In genomic region chr12:56722832-56723231, GRCh38 we compare ENCODE assay signal across 9 cellular contexts. TPM values are rescaled to one million over a fixed set of nuclear protein-coding genes. Genes with fewer than 3 reads are reported as not detected.
DNase-seq lines count a peak whose midpoint lies in the region; ATAC-seq, FAIRE-seq and TF ChIP-seq lines count a peak whose summit lies in the region.
"Had no signal": no experiment of that assay in that cellular context is flagged by ENCODE, and none has a peak within 500 bp of the region (broad histone marks: within the 10 kb centered on the region; RNA-seq: fewer than 3 reads in every experiment).

No MANE protein-coding gene starts in this region.

- peak overlapping the region; percentile 100 for H3K27ac Mint-ChIP-seq in HFFc6

- H3K4me3 ChIP-seq in A549, result peak overlapping the region; percentile 99
- H3K4me3 ChIP-seq in brain microvascular endothelial cell (ENCODE audit: low read depth, low read length), result peak overlapping the region; percentile 83
- no peak overlapping the region for H3K4me3 ChIP-seq in mesendoderm (ENCODE audit: low read length)

- peaks cover 67% of the 10 kb centered on the region for H3K4me1 Mint-ChIP-seq in HFFc6 (ENCODE audit: low read depth)

- H3K9ac ChIP-seq in mesendoderm (ENCODE audit: low read length), result peak overlapping the region; percentile 43

- no peak overlapping the region for H4K8ac ChIP-seq in mesendoderm (ENCODE audit: low read depth, low read length)

- CTCF ChIA-PET in A549 (lab: Yijun Ruan, JAX), result interaction anchor here (1.7 to 1.8 kb wide), 2 partner anchors 83 to 86 kb away, joined by 3 read pairs; no protein-coding TSS in a partner anchor

- H3K4me2 ChIP-seq in A549 (peak overlapping the region; percentile 85), mesendoderm (ENCODE audit: low read length) (peak overlapping the region; percentile 43)

- POLR2A ChIA-PET in A549 (lab: Yijun Ruan, JAX), result interaction anchor here (1.1 kb wide), 1 partner anchor 34 kb away, joined by 4 read pairs; the partner anchor contains the start of gene PTGES3

- peaks cover 19% of the 10 kb centered on the region for H3K79me1 ChIP-seq in mesendoderm (ENCODE audit: low read length)

- H3K9me3 Mint-ChIP-seq in HFFc6, result no peaks in the 10 kb centered on the region

- in situ Hi-C loops in brain microvascular endothelial cell (cut with HindIII; ENCODE audit: low pct_ligation_motif_present, low sequenced_read_pairs), result no loop called here

- TF ChIP-seq CTCF in A549 (IDR thresholded peaks at IDR 0.05) (no peak), HFFc6 (IDR thresholded peaks at IDR 0.05) (no peak), brain microvascular endothelial cell (IDR thresholded peaks at IDR 0.05; ENCODE audit: low read depth, low read length, missing control alignments) (no peak)

- no peak overlapping the region for H3K23ac ChIP-seq in mesendoderm (ENCODE audit: low read length)

- H3K27ac ChIP-seq in A549, result no peak overlapping the region; a peak in 1 of 6 replicates
- no peak overlapping the region for H3K27ac ChIP-seq in brain microvascular endothelial cell
- no peak overlapping the region for H3K27ac ChIP-seq in mesendoderm (ENCODE audit: low read depth, low read length)

- H3K4me1 ChIP-seq in A549 (peaks cover 56% of the 10 kb centered on the region), mesendoderm (ENCODE audit: control insufficient read depth, low read depth, low read length) (peaks cover 20% of the 10 kb centered on the region)

- TF ChIP-seq POLR2A in A549 (IDR thresholded peaks at IDR 0.05; ENCODE audit: low read length), result no peak

- TF ChIP-seq EP300 in A549 (IDR thresholded peaks at IDR 0.05), result no peak

- no peaks in the 10 kb centered on the region for H3K9me3 ChIP-seq in A549

- no peak overlapping the region for H2BK5ac ChIP-seq in mesendoderm (ENCODE audit: low read length)

- H4K5ac ChIP-seq in mesendoderm (ENCODE audit: low read length), result no peak overlapping the region

- DNase-seq in A549 (ENCODE audit: low read depth in 1 of 2, low spot score in 1 of 2) (no peak), HFFc6 (no peak), brain microvascular endothelial cell (no peak), mesendoderm (no peak), cortex of kidney (lab: John Stamatoyannopoulos, UW) (no peak)
- no peak for DNase-seq in stimulated activated naive CD4-positive, alpha-beta T cell treated with Interleukin-2 at 50 U/mL for 16 hours (lab: John Stamatoyannopoulos, UW)

- no peak overlapping the region for H3K18ac ChIP-seq in mesendoderm (ENCODE audit: low read length)

- H3K36me3 Mint-ChIP-seq in HFFc6 (ENCODE audit: low read depth), result peaks cover 48% of the 10 kb centered on the region

- H3K36me3 ChIP-seq in brain microvascular endothelial cell (replicated peaks) (peaks cover 33% of the 10 kb centered on the region), mesendoderm (ENCODE audit: control insufficient read depth, insufficient read depth, low read length) (peaks cover 3% of the 10 kb centered on the region)

- H3K27me3 ChIP-seq in brain microvascular endothelial cell (replicated peaks) (no peaks in the 10 kb centered on the region), mesendoderm (ENCODE audit: insufficient read depth, low read length, poor library complexity) (no peaks in the 10 kb centered on the region)

- peak overlapping the region; percentile 54 for H3K56ac ChIP-seq in mesendoderm (ENCODE audit: low read length)

- no peak overlapping the region for H2BK120ac ChIP-seq in mesendoderm (ENCODE audit: low read depth, low read length)

- 85% methylated on average over 3 of the region's 4 CpGs for WGBS in A549 (ENCODE audit: missing lambda C conversion rate)
- no CpG with 5 or more reads among the region's 4 CpGs for WGBS in mesendoderm (ENCODE audit: extremely low coverage, insufficient coverage, low lambda C conversion rate)

- peaks cover 9% of the 10 kb centered on the region for H3K27me3 Mint-ChIP-seq in HFFc6 (ENCODE audit: insufficient read depth)

- no peak for TF ChIP-seq RAD21 in A549 (conservative IDR thresholded peaks at IDR 0.05 in 1 of 2, IDR thresholded peaks at IDR 0.05 in 1 of 2)

- FAIRE-seq in A549 (lab: Jason Lieb, UNC), result no peak

- H3K79me2 ChIP-seq in mesendoderm (ENCODE audit: control insufficient read depth, insufficient read depth, low read length), result peaks cover 66% of the 10 kb centered on the region

- ATAC-seq in A549 (no peak), GM19467 (IDR thresholded peaks at IDR 0.05; ENCODE audit: unreplicated experiment) (no peak), HG02970 (IDR thresholded peaks at IDR 0.05; ENCODE audit: low FRiP score, unreplicated experiment) (no peak)

- no peak overlapping the region for H2BK15ac ChIP-seq in mesendoderm (replicated peaks; ENCODE audit: low read depth)

- no peak overlapping the region for H2AK5ac ChIP-seq in mesendoderm (ENCODE audit: low read length)

- peak overlapping the region; percentile 100 for H3K4me3 Mint-ChIP-seq in HFFc6

- no peak overlapping the region for H3K4ac ChIP-seq in mesendoderm (ENCODE audit: low read depth, low read length)

TF ChIP-seq in A549, 52 proteins besides CTCF, POLR2A, EP300 and RAD21 (continues in another document):
- TF ChIP-seq FOSL2 (IDR thresholded peaks at IDR 0.05) (no peak), FOSL2 (CRISPR knock-in tag; IDR thresholded peaks at IDR 0.05) (no peak), JUN (IDR thresholded peaks at IDR 0.05) (no peak), RARB (CRISPR knock-in tag; IDR thresholded peaks at IDR 0.05) (no peak), CEBPB (IDR thresholded peaks at IDR 0.05) (no peak), CHD2 (IDR thresholded peaks at IDR 0.05; ENCODE audit: low read length, partially characterized antibody) (no peak), PHF8 (IDR thresholded peaks at IDR 0.05; ENCODE audit: borderline replicate concordance, low read depth) (no peak), ELK1 (IDR thresholded peaks at IDR 0.05; ENCODE audit: low read depth, low read length) (no peak), ZNF302 (CRISPR knock-in tag; IDR thresholded peaks at IDR 0.05) (no peak)

RNA-seq across cellular contexts. Expression of gene NACA, which starts 2.3 kb away (rescaled TPM):
- polyA plus RNA-seq in A549 (2011; rRNA removed), result 993 and 1,560 TPM in 2 replicates
- 797 and 972 TPM in 2 replicates for polyA plus RNA-seq in A549 (2012; cell fraction: cytosol; rRNA removed)
- 286 and 326 TPM in 2 replicates for polyA plus RNA-seq in A549 (2012; cell fraction: nucleus; rRNA removed)
- polyA plus RNA-seq in A549 (2017; fragmentation: RNase III; extraction: RNeasy Plus Mini Kit Qiagen cat#74134 plus additional on column Dnase treatment), result 2,331 to 2,770 TPM (median 2,562 TPM) in 3 replicates
- 462 and 592 TPM in 2 replicates for polyA minus RNA-seq in A549 (2011; rRNA and poly(A)+ RNA removed)
- 100 to 1,000 TPM; 716 to 840 (median 802) TPM for total RNA-seq in HFFc6 (2021; fragmentation: NEBNext Ultra II Directional; extraction: Animal tissue kit (Norgen Biotek cat#: 25700))
- polyA plus RNA-seq in mesendoderm (2013, experiment 1 of 2), result 2,191 TPM
- 2,194 TPM for polyA plus RNA-seq in mesendoderm (2013, experiment 2 of 2)

RNA-seq across cellular contexts. Expression of gene PRIM1, which starts 29.3 kb away (rescaled TPM):
- 53.9 and 66.8 TPM in 2 replicates for polyA plus RNA-seq in A549 (2011; rRNA removed)
- 28.4 and 28.5 TPM in 2 replicates for polyA plus RNA-seq in A549 (2012; cell fraction: cytosol; rRNA removed)
- 19.4 and 25.8 TPM in 2 replicates for polyA plus RNA-seq in A549 (2012; cell fraction: nucleus; rRNA removed)
- polyA plus RNA-seq in A549 (2017; fragmentation: RNase III; extraction: RNeasy Plus Mini Kit Qiagen cat#74134 plus additional on column Dnase treatment), result 43.5 to 48.1 TPM (median 44.4 TPM) in 3 replicates
- 18.5 and 26.0 TPM in 2 replicates for polyA minus RNA-seq in A549 (2011; rRNA and poly(A)+ RNA removed)
- 10 to 100 TPM in 4 of 6 experiments, 1 to 10 TPM in 2; 5.8 to 13.1 (median 10.7) TPM for total RNA-seq in HFFc6 (2021; fragmentation: NEBNext Ultra II Directional; extraction: Animal tissue kit (Norgen Biotek cat#: 25700))
- polyA plus RNA-seq in mesendoderm (2013, experiment 1 of 2), result 25.7 TPM
- 26.3 TPM for polyA plus RNA-seq in mesendoderm (2013, experiment 2 of 2)

RNA-seq across cellular contexts. Expression of gene PTGES3, which starts 34.7 kb away (rescaled TPM):
- 211 and 272 TPM in 2 replicates for polyA plus RNA-seq in A549 (2011; rRNA removed)
- 105 and 133 TPM in 2 replicates for polyA plus RNA-seq in A549 (2012; cell fraction: cytosol; rRNA removed)
- 65.4 and 72.5 TPM in 2 replicates for polyA plus RNA-seq in A549 (2012; cell fraction: nucleus; rRNA removed)
- polyA plus RNA-seq in A549 (2017; fragmentation: RNase III; extraction: RNeasy Plus Mini Kit Qiagen cat#74134 plus additional on column Dnase treatment), result 400 to 467 TPM (median 406 TPM) in 3 replicates
- polyA minus RNA-seq in A549 (2011; rRNA and poly(A)+ RNA removed), result 40.5 and 51.6 TPM in 2 replicates
- 100 to 1,000 TPM; 177 to 229 (median 216) TPM for total RNA-seq in HFFc6 (2021; fragmentation: NEBNext Ultra II Directional; extraction: Animal tissue kit (Norgen Biotek cat#: 25700))
- 469 TPM for polyA plus RNA-seq in mesendoderm (2013, experiment 1 of 2)
- 463 TPM for polyA plus RNA-seq in mesendoderm (2013, experiment 2 of 2)

RNA-seq across cellular contexts. Expression of gene HSD17B6, which starts 40.3 kb away (rescaled TPM):
- polyA plus RNA-seq in A549 (2011; rRNA removed) (2.0 and 2.6 TPM in 2 replicates), A549 (2017; fragmentation: RNase III; extraction: RNeasy Plus Mini Kit Qiagen cat#74134 plus additional on column Dnase treatment) (2.3 to 2.9 TPM (median 2.7 TPM) in 3 replicates)
- 1.3 and 1.7 TPM in 2 replicates for polyA plus RNA-seq in A549 (2012; cell fraction: cytosol; rRNA removed)
- 1.3 and 1.4 TPM in 2 replicates for polyA plus RNA-seq in A549 (2012; cell fraction: nucleus; rRNA removed)
- 0.62 and 1.3 TPM in 2 replicates for polyA minus RNA-seq in A549 (2011; rRNA and poly(A)+ RNA removed)
- 1 to 10 TPM in 5 of 6 experiments, under 1 TPM in 1; 0.88 to 3.2 (median 1.6) TPM for total RNA-seq in HFFc6 (2021; fragmentation: NEBNext Ultra II Directional; extraction: Animal tissue kit (Norgen Biotek cat#: 25700))
- polyA plus RNA-seq in mesendoderm (2013, experiment 1 of 2), result 2.9 TPM
- polyA plus RNA-seq in mesendoderm (2013, experiment 2 of 2), result 2.5 TPM
- total RNA-seq: glomerular endothelial cell had no signal
